Comparison of ENCODE assay signal across 14 cellular contexts in the genomic region with DNA sequence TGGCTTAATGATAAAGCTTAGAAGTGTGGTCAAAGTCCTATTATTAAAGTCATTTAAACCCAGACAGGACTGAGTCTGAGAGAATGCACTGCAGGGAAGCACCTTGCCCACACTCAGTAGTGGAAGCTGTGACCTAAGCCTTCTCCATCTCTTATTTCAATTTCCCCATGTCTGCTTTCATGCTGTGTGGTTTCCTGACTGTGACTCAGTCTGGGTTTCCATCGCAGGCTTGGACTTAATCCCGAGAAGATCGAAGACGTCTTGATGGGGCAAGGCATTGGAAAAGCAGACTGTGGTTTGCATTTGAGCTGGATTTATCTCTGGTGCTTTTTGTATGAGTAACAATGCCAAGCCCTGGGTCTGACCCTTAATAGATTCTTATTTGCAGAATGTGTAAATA.
DNase-seq lines count a peak whose midpoint lies in the region; ATAC-seq and TF ChIP-seq lines count a peak whose summit lies in the region.
"Had no signal": no experiment of that assay in that cellular context is flagged by ENCODE, and none has a peak within 500 bp of the region (broad histone marks: within the 10 kb centered on the region; RNA-seq: fewer than 3 reads in every experiment).

No MANE protein-coding gene starts in this region.

- ATAC-seq in GM19452 (IDR thresholded peaks at IDR 0.05; ENCODE audit: unreplicated experiment) (no peak), GM18502 (IDR thresholded peaks at IDR 0.05; ENCODE audit: poor library complexity, unreplicated experiment) (no peak), GM21529 (IDR thresholded peaks at IDR 0.05; ENCODE audit: unreplicated experiment) (no peak)
- ATAC-seq: body of pancreas had no signal

- in situ Hi-C loops in astrocyte of the spinal cord (cut with HindIII; ENCODE audit: low sequenced_read_pairs): no loop called here

- H3K4me3 ChIP-seq in astrocyte of the spinal cord (ENCODE audit: low read depth, low read length): no peak overlapping the region
- H3K4me3 ChIP-seq: body of pancreas, pancreas had no signal

- no peak for TF ChIP-seq CTCF in astrocyte of the spinal cord (IDR thresholded peaks at IDR 0.05; ENCODE audit: low read depth, low read length)

- DNase-seq in AG20443 (ENCODE audit: low spot score) (peak; percentile 92), KG1 (lab: John Stamatoyannopoulos, UW) (peak; percentile 60), astrocyte of the spinal cord (ENCODE audit: low read depth, low spot score) (peak; percentile 98), myocyte (ENCODE audit: low read depth) (peak; percentile 78), RKO (ENCODE audit: low spot score) (no peak)
- DNase-seq: activated CD4-positive, alpha-beta T cell treated with anti-CD3 and anti-CD28 coated beads for 4 hours; body of pancreas; Karpas-422; NCI-H2081; pancreas; stimulated activated CD4-positive, alpha-beta T cell treated with anti-CD3 and anti-CD28 coated beads, Interleukin-2, amount 100 ng/mL, for 24 hours had no signal
